ENCODE assay signal across 1 cellular context in genomic region chr16:14070877-14071575, GRCh38.
TF ChIP-seq lines count a peak whose summit lies in the region.

MRTFB (plus strand) TSS chr16:14071319; CDS start chr16:14140607, 69,288 bp downstream.

TF ChIP-seq in SK-N-SH, 30 proteins besides CTCF, POLR2A, EP300 and RAD21 (continued from another document):
- TF ChIP-seq REST (IDR thresholded peaks at IDR 0.05; ENCODE audit: low read depth, low read length) (no peak), RFX5 (IDR thresholded peaks at IDR 0.05; ENCODE audit: low read length) (no peak), NRF1 (IDR thresholded peaks at IDR 0.05; ENCODE audit: low read depth, low read length) (peak; percentile 91), POLR2AphosphoS5 (IDR thresholded peaks at IDR 0.05; ENCODE audit: low read depth, low read length) (0 out of 2 replicates have a peak, but pooled peaks have one; percentile 33), TEAD4 (IDR thresholded peaks at IDR 0.05; ENCODE audit: borderline replicate concordance, insufficient read depth) (no peak), YY1 (IDR thresholded peaks at IDR 0.05; ENCODE audit: low read depth) (peak; percentile 71; the same call in 1 of the 2 replicates), CHD2 (IDR thresholded peaks at IDR 0.05; ENCODE audit: low read length, partially characterized antibody) (peak; percentile 98)
